36 cellular contexts compared by ENCODE assay signal in the genomic region with DNA sequence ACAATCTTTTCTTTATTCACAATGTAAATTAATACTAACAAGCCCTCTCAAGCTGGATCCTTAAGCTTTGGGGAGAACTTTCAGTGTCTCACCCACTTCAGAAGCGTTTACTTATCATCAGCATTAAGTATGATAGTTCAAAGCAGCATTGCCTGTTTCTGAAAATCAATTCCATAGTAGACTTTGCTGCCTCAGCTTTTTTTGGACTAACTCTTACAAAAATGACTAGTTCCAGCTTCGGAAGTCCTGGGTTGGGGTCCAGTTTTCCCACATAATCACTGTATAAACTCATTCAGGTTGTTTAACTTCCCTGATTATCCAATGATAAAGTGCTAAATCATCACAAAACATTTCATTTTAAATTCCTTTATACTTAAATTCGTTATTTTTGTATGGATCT.
"Had no signal": no experiment of that assay in that cellular context is flagged by ENCODE, and none has a peak within 500 bp of the region (broad histone marks: within the 10 kb centered on the region; RNA-seq: fewer than 3 reads in every experiment).

No MANE protein-coding gene starts in this region.

- H3K27me3 ChIP-seq: MG63 had no signal

- H3K4me3 ChIP-seq: MG63 had no signal

- H3K36me3 ChIP-seq: MG63 had no signal

- DNase-seq: Karpas-422, Kasumi-1, MG63, MM.1S, MV-4-11, NCI-H1048, NCI-H1092, NCI-H1092 treated with DMSO at 0.1 percent for 48 hours, NCI-H1105, NCI-H1105 treated with DMSO at 0.1 percent for 48 hours, NCI-H1417, NCI-H1417 treated with DMSO at 0.1 percent for 48 hours, NCI-H1436, NCI-H1436 treated with DMSO at 0.1 percent for 48 hours, NCI-H146, NCI-H1694, NCI-H1694 treated with DMSO at 0.1 percent for 48 hours, NCI-H187, NCI-H187 treated with DMSO at 0.1 percent for 48 hours, NCI-H1930, NCI-H2029, NCI-H2029 treated with DMSO at 0.1 percent for 48 hours, NCI-H2081, NCI-H2081 treated with DMSO at 0.1 percent for 48 hours, NCI-H2107, NCI-H2171, NCI-H2171 treated with DMSO at 0.1 percent for 48 hours, NCI-H2227 treated with DMSO at 0.1 percent for 48 hours, NCI-H226, NCI-H345, NCI-H446, NCI-H446 treated with DMSO at 0.1 percent for 48 hours, NCI-H510A, NCI-H510A treated with DMSO at 0.1 percent for 48 hours, NCI-H524, NCI-H524 treated with DMSO at 0.1 percent for 48 hours had no signal

- H3K9me3 ChIP-seq: MG63 had no signal
